Comparison of ENCODE assay signal across 11 cellular contexts in genomic region chr4:35723973-35724372, GRCh38.
"Had no signal": no experiment of that assay in that cellular context is flagged by ENCODE, and none has a peak within 500 bp of the region (broad histone marks: within the 10 kb centered on the region; RNA-seq: fewer than 3 reads in every experiment).

No MANE protein-coding gene starts in this region.

- H3K9ac ChIP-seq: GM23248 had no signal

- H3K4me1 Mint-ChIP-seq: GM23338, H9 had no signal

- H3K4me3 ChIP-seq: GM23248, GM23338, HAP-1 had no signal

- ATAC-seq: GM23338, HCT116 had no signal

- DNase-seq: GM23248, GOT3, H7, H9, HCEC 1CT, HFFc6 had no signal

- H3K4me2 ChIP-seq: GM23338 had no signal

- H3K27ac Mint-ChIP-seq: GM23338, H9, HFFc6 had no signal

- FAIRE-seq: H1, H54 had no signal

- H3K27ac ChIP-seq: GM23248 had no signal

- H3K9me3 ChIP-seq: HAP-1 had no signal

- H3K36me3 ChIP-seq: HAP-1 had no signal

- H3K4me3 Mint-ChIP-seq: GM23338, H9, HFFc6 had no signal

- H2AFZ ChIP-seq: GM23248, GM23338 had no signal

- H3K9me3 Mint-ChIP-seq: GM23338, H9 had no signal

- H3K4me1 ChIP-seq: HAP-1 had no signal
